In genomic region chr1:223320959-223321358, GRCh38 we compare ENCODE assay signal across 2 cellular contexts.
TF ChIP-seq lines count a peak whose summit lies in the region.

No MANE protein-coding gene starts in this region.

TF ChIP-seq in A549, 52 proteins besides CTCF, POLR2A, EP300 and RAD21:
- no peak for TF ChIP-seq ZNF302 (CRISPR knock-in tag; IDR thresholded peaks at IDR 0.05)
- TF ChIP-seq MAFK (IDR thresholded peaks at IDR 0.05; ENCODE audit: partially characterized antibody), result peak; percentile 61

TF ChIP-seq in K562, 482 proteins besides CTCF, POLR2A, EP300 and RAD21:
- TF ChIP-seq KAT8 (IDR thresholded peaks at IDR 0.05; ENCODE audit: low read depth) (no peak), PHF8 (IDR thresholded peaks at IDR 0.05; ENCODE audit: borderline replicate concordance, low read length) (no peak), ZNF316 (IDR thresholded peaks at IDR 0.05) (0 out of 2 replicates have a peak, but pooled peaks have one; percentile 17), CAMTA2 (CRISPR knock-in tag; conservative IDR thresholded peaks at IDR 0.05) (no peak), MTA1 (IDR thresholded peaks at IDR 0.05; ENCODE audit: borderline replicate concordance) (no peak), ERF (CRISPR knock-in tag; IDR thresholded peaks at IDR 0.05) (no peak)
